In the genomic region with DNA sequence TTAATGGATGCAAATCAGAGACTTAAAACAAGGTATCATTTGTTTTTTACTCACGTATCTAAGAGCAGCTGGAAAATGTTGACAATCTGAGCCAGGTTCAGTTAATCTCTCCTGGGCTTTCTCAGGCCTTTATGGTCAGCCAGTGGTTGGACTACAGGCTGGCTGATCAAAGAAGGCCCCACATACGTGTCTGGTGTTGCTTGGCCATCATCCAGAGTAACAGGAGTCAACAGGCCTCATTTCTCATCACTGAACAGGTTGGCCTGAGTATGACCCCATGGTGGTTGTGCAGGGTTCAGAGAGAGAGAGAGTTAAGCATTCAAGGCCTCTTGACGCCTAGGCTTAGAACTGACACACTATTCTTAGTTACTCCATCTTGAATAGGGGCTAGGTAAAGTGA, we compare ENCODE assay signal across 23 cellular contexts.
"Had no signal": no experiment of that assay in that cellular context is flagged by ENCODE, and none has a peak within 500 bp of the region (broad histone marks: within the 10 kb centered on the region; RNA-seq: fewer than 3 reads in every experiment).

No MANE protein-coding gene starts in this region.

- H3K4me1 ChIP-seq: esophagus muscularis mucosa, foreskin keratinocyte, parathyroid adenoma, psoas muscle, right lobe of liver, testis, upper lobe of right lung, vagina had no signal

- ATAC-seq: foreskin keratinocyte; left lobe of liver; natural killer cell treated with Interleukin-12 subunit alpha and Interleukin-12 subunit beta and Interleukin-15 and Interleukin-18, amount 100 ng/mL, for 72 hours; psoas muscle; right lobe of liver; stimulated activated naive B cell treated with anti-CD40 and anti-IgM and Interleukin-4, amounts not matched to agents 10 μg/mL and 1 μg/mL and 100 μg/mL, for 72 hours; stimulated activated naive CD8-positive, alpha-beta T cell treated with anti-CD3 and anti-CD28 coated beads, Interleukin-15, amount 100 ng/mL, for 72 hours; upper lobe of right lung had no signal

- H3K4me3 Mint-ChIP-seq: endodermal cell; memory B cell; mesothelial cell of epicardium; natural killer cell treated with Interleukin-12 subunit alpha and Interleukin-12 subunit beta and Interleukin-15 and Interleukin-18, amount 100 ng/mL, for 72 hours; stimulated activated naive B cell treated with anti-CD40 and anti-IgM and Interleukin-4, amounts not matched to agents 10 μg/mL and 1 μg/mL and 100 μg/mL, for 72 hours; stimulated activated naive CD8-positive, alpha-beta T cell treated with anti-CD3 and anti-CD28 coated beads, Interleukin-15, amount 100 ng/mL, for 72 hours had no signal

- H3K4me3 ChIP-seq: coronary artery, esophagus muscularis mucosa, psoas muscle, right lobe of liver, skin epidermis, testis, tibial nerve, upper lobe of right lung, vagina had no signal

- DNase-seq: effector CD4-positive, alpha-beta T cell; endodermal cell; foreskin keratinocyte; kidney glomerular epithelial cell; psoas muscle; retina; right lobe of liver; stimulated activated CD4-positive, alpha-beta T cell treated with anti-CD3 and anti-CD28 coated beads, Interleukin-2, amount 100 ng/mL, for 24 hours; stimulated activated CD4-positive, alpha-beta T cell treated with anti-CD3 and anti-CD28 coated beads, Interleukin-4, amount 100 ng/mL, for 4 hours; stimulated activated naive B cell treated with anti-CD40 and anti-IgM and Interleukin-4, amounts not matched to agents 10 μg/mL and 1 μg/mL and 100 μg/mL, for 72 hours; stimulated activated naive CD8-positive, alpha-beta T cell treated with anti-CD3 and anti-CD28 coated beads, Interleukin-15, amount 100 ng/mL, for 72 hours; testis; upper lobe of right lung had no signal

- H3K9me3 ChIP-seq: esophagus muscularis mucosa, psoas muscle, right lobe of liver, testis, upper lobe of right lung, vagina had no signal

- H3K4me1 Mint-ChIP-seq: endodermal cell; memory B cell; mesothelial cell of epicardium; stimulated activated naive B cell treated with anti-CD40 and anti-IgM and Interleukin-4, amounts not matched to agents 10 μg/mL and 1 μg/mL and 100 μg/mL, for 72 hours; stimulated activated naive CD8-positive, alpha-beta T cell treated with anti-CD3 and anti-CD28 coated beads, Interleukin-15, amount 100 ng/mL, for 72 hours had no signal

- H3K27ac Mint-ChIP-seq: endodermal cell; memory B cell; mesothelial cell of epicardium; natural killer cell treated with Interleukin-12 subunit alpha and Interleukin-12 subunit beta and Interleukin-15 and Interleukin-18, amount 100 ng/mL, for 72 hours; stimulated activated naive B cell treated with anti-CD40 and anti-IgM and Interleukin-4, amounts not matched to agents 10 μg/mL and 1 μg/mL and 100 μg/mL, for 72 hours; stimulated activated naive CD8-positive, alpha-beta T cell treated with anti-CD3 and anti-CD28 coated beads, Interleukin-15, amount 100 ng/mL, for 72 hours had no signal

- H3K27me3 ChIP-seq: esophagus muscularis mucosa, foreskin keratinocyte, right lobe of liver, testis, tibial nerve, upper lobe of right lung, vagina had no signal

- H3K36me3 Mint-ChIP-seq: memory B cell had no signal

- H3K27ac ChIP-seq: coronary artery, esophagus muscularis mucosa, foreskin keratinocyte, parathyroid adenoma, psoas muscle, right lobe of liver, skin epidermis, testis, tibial nerve, upper lobe of right lung, vagina had no signal

- H3K36me3 ChIP-seq: esophagus muscularis mucosa, right lobe of liver, tibial nerve, upper lobe of right lung, vagina had no signal
